Comparison of ENCODE assay signal across 9 cellular contexts in genomic region chr6:72084992-72085569, GRCh38.
DNase-seq lines count a peak whose midpoint lies in the region; ATAC-seq, FAIRE-seq and TF ChIP-seq lines count a peak whose summit lies in the region.
"Had no signal": no experiment of that assay in that cellular context is flagged by ENCODE, and none has a peak within 500 bp of the region (broad histone marks: within the 10 kb centered on the region; RNA-seq: fewer than 3 reads in every experiment).

No MANE protein-coding gene starts in this region.

- POLR2A ChIA-PET in CD4-positive, alpha-beta T cell (lab: Charles Lee): no interaction called here

- H4K20me1 ChIP-seq in astrocyte (ENCODE audit: insufficient read depth, low read length): no peaks in the 10 kb centered on the region

- H3K9ac ChIP-seq in astrocyte (ENCODE audit: low read length): no peak overlapping the region

- H3K4me1 ChIP-seq in astrocyte (ENCODE audit: insufficient read depth, low read length) (no peaks in the 10 kb centered on the region), lower lobe of right lung (no peaks in the 10 kb centered on the region)

- CTCF ChIA-PET in CD4-positive, alpha-beta T cell (lab: Charles Lee): no interaction called here

- no peaks in the 10 kb centered on the region for H3K9me3 Mint-ChIP-seq in astrocyte (ENCODE audit: unreplicated experiment)
- no peaks in the 10 kb centered on the region for H3K9me3 Mint-ChIP-seq in CD4-positive, alpha-beta T cell

- DNase-seq in DMS53 treated with DMSO at 0.1 percent for 48 hours (lab: John Stamatoyannopoulos, UW; ENCODE audit: unreplicated experiment) (peak; percentile 11), LoVo (ENCODE audit: low spot score) (peak; percentile 9), astrocyte (ENCODE audit: low read depth) (peak; percentile 3), lower lobe of right lung (no peak)
- DNase-seq in CD4-positive, alpha-beta T cell: no peak
- no peak for DNase-seq in stimulated activated CD4-positive, alpha-beta T cell treated with anti-CD3 and anti-CD28 coated beads, Interleukin-12 subunit alpha, Interleukin-12 subunit beta, amount 100 ng/mL, for 4 hours

- FAIRE-seq in astrocyte (lab: Jason Lieb, UNC): no peak

- H3K4me2 ChIP-seq in astrocyte (ENCODE audit: low read length): no peak overlapping the region

- no peak overlapping the region for H3K4me3 ChIP-seq in astrocyte (ENCODE audit: insufficient read depth, low read depth, low read length)
- H3K4me3 ChIP-seq in lower lobe of right lung: no peak overlapping the region

- intact Hi-C loops in lower lobe of right lung (cut with DNase I): no loop called here
- intact Hi-C loops in CD4-positive, alpha-beta T cell (cut with DNase I, micrococcal nuclease): no loop called here

- H3K9me3 ChIP-seq in astrocyte (ENCODE audit: insufficient read depth, low read depth, low read length) (no peaks in the 10 kb centered on the region), lower lobe of right lung (no peaks in the 10 kb centered on the region)
- no peaks in the 10 kb centered on the region for H3K9me3 ChIP-seq in CD4-positive, alpha-beta T cell (ENCODE audit: control insufficient read depth, low read length)

- H3K79me2 ChIP-seq in astrocyte (ENCODE audit: insufficient read depth, low read length): no peaks in the 10 kb centered on the region

- H3K36me3 ChIP-seq in astrocyte (ENCODE audit: insufficient read depth, low read length) (no peaks in the 10 kb centered on the region), lower lobe of right lung (no peaks in the 10 kb centered on the region)

- no peaks in the 10 kb centered on the region for H3K4me1 Mint-ChIP-seq in astrocyte (ENCODE audit: low read depth, unreplicated experiment)
- no peaks in the 10 kb centered on the region for H3K4me1 Mint-ChIP-seq in CD4-positive, alpha-beta T cell (ENCODE audit: low read depth)

- H3K4me3 Mint-ChIP-seq in astrocyte (ENCODE audit: unreplicated experiment): no peak overlapping the region
- no peak overlapping the region for H3K4me3 Mint-ChIP-seq in CD4-positive, alpha-beta T cell
- H3K4me3 Mint-ChIP-seq: activated naive CD8-positive, alpha-beta T cell had no signal

- H3K36me3 Mint-ChIP-seq in astrocyte (ENCODE audit: low read depth, unreplicated experiment): no peaks in the 10 kb centered on the region
- no peaks in the 10 kb centered on the region for H3K36me3 Mint-ChIP-seq in CD4-positive, alpha-beta T cell (ENCODE audit: low read depth)
- H3K36me3 Mint-ChIP-seq: activated naive CD8-positive, alpha-beta T cell had no signal

- no peak overlapping the region for H2AFZ ChIP-seq in astrocyte (ENCODE audit: low read depth, low read length)

- ATAC-seq in lower lobe of right lung (no peak), GM19463 (IDR thresholded peaks at IDR 0.05; ENCODE audit: unreplicated experiment) (no peak), HG03439 (IDR thresholded peaks at IDR 0.05; ENCODE audit: unreplicated experiment) (no peak)
- no peak for ATAC-seq in CD4-positive, alpha-beta T cell (ENCODE audit: poor library complexity)

- peak; percentile 43 for TF ChIP-seq CTCF in astrocyte (IDR thresholded peaks at IDR 0.05; ENCODE audit: insufficient read depth, low read depth, low read length)
- peak; percentile 51 for TF ChIP-seq CTCF in lower lobe of right lung (IDR thresholded peaks at IDR 0.05)
- no peak for TF ChIP-seq CTCF in CD4-positive, alpha-beta T cell (IDR thresholded peaks at IDR 0.05)

- H3K27ac ChIP-seq in astrocyte (ENCODE audit: low read depth, low read length) (no peak overlapping the region), lower lobe of right lung (no peak overlapping the region)
- no peak overlapping the region for H3K27ac ChIP-seq in CD4-positive, alpha-beta T cell (ENCODE audit: low read depth, low read length)

- no peaks in the 10 kb centered on the region for H3K27me3 ChIP-seq in astrocyte (ENCODE audit: insufficient read depth, low read length)
- no peaks in the 10 kb centered on the region for H3K27me3 ChIP-seq in lower lobe of right lung (ENCODE audit: low read depth)
- no peaks in the 10 kb centered on the region for H3K27me3 ChIP-seq in CD4-positive, alpha-beta T cell (ENCODE audit: control insufficient read depth, insufficient read depth, low read length)

- H3K27ac Mint-ChIP-seq in astrocyte (ENCODE audit: unreplicated experiment): no peak overlapping the region
- H3K27ac Mint-ChIP-seq in CD4-positive, alpha-beta T cell: no peak overlapping the region
- H3K27ac Mint-ChIP-seq: activated naive CD8-positive, alpha-beta T cell had no signal

- no peaks in the 10 kb centered on the region for H3K27me3 Mint-ChIP-seq in astrocyte (ENCODE audit: low read depth, unreplicated experiment)
- no peaks in the 10 kb centered on the region for H3K27me3 Mint-ChIP-seq in CD4-positive, alpha-beta T cell

Comparison
In these comparisons a context has a peak if more than half of its experiments do, and no peak if none do; other contexts are left out.
1. DNase-seq: peak in DMS53 treated with DMSO at 0.1 percent for 48 hours (single experiment), LoVo (single experiment) and astrocyte (single experiment); none in lower lobe of right lung (single experiment), CD4-positive, alpha-beta T cell (0 of 10) and stimulated activated CD4-positive, alpha-beta T cell treated with anti-CD3 and anti-CD28 coated beads, Interleukin-12 subunit alpha, Interleukin-12 subunit beta, amount 100 ng/mL, for 4 hours (single experiment).